ENCODE assay signal across 1 cellular context in the genomic region with DNA sequence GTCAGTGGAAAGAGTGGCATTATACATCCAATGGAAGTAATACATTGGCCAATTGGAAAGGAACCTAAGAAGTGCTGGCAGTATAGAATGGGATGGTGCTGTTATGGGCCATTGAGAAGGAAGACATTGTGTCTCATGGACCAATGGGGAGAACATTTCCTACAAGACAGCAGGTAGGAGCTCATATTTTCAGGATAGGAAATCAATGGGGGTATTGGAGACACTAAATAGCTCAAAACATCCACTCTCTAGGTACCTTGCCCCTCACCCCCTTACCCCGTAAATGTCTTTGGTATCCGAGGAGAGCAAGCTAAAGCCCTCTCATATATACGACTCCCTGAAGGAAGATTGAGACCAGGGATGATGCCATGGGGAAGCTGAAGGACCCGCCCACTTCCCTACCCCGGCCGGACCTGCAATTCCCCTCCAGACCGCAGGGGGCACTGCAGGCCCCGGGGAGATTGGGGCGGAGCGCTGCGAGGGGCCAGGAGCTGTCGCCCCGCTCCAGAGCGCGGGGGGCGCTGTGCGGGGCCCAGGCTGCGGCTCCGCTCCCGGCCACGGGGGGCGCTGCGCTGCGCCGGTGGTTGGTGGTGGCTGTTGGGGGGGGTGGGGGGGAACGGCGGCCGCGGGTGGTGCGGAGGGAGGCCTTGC.
A peak's percentile ranks its signal among the peaks of the same experiment; 100 is the strongest.
TF ChIP-seq lines count a peak whose summit lies in the region.

Gene KDM3B (plus strand): TSS at position 615 of the 651 bp plus-strand sequence. CDS start 111 bp downstream, outside the sequence.

TF ChIP-seq in HepG2, 621 proteins besides CTCF, POLR2A, EP300 and RAD21 (continued from another document):
- TF ChIP-seq POGK (CRISPR knock-in tag; conservative IDR thresholded peaks at IDR 0.05) (peak; percentile 91), MIER3 (CRISPR knock-in tag; IDR thresholded peaks at IDR 0.05; ENCODE audit: borderline replicate concordance) (0 out of 2 replicates have a peak, but pooled peaks have one; percentile 67), DRAP1 (CRISPR knock-in tag; IDR thresholded peaks at IDR 0.05) (no peak; the same call in 1 of the 2 replicates), ZNF34 (CRISPR knock-in tag; IDR thresholded peaks at IDR 0.05; ENCODE audit: borderline replicate concordance) (no peak), SP4 (CRISPR knock-in tag; IDR thresholded peaks at IDR 0.05) (peak; percentile 86), SAFB2 (CRISPR knock-in tag; IDR thresholded peaks at IDR 0.05; ENCODE audit: borderline replicate concordance, low read depth) (peak; percentile 52; the same call in 1 of the 2 replicates), REST (IDR thresholded peaks at IDR 0.05; ENCODE audit: borderline replicate concordance in 1 of 2, low read depth in 1 of 2, low read length in 2 of 2) (no peak), KDM2A (CRISPR knock-in tag; IDR thresholded peaks at IDR 0.05; ENCODE audit: borderline replicate concordance, low read depth) (peak; percentile 79), SALL2 (CRISPR knock-in tag; IDR thresholded peaks at IDR 0.05) (0 out of 2 replicates have a peak, but pooled peaks have one; percentile 29), ZGPAT (CRISPR knock-in tag; IDR thresholded peaks at IDR 0.05) (peak; percentile 84; the same call in 1 of the 2 replicates), ZNF784 (CRISPR knock-in tag; IDR thresholded peaks at IDR 0.05; ENCODE audit: borderline replicate concordance) (peak; percentile 85; the same call in 1 of the 2 replicates)
- TF ChIP-seq, protein P1, sequence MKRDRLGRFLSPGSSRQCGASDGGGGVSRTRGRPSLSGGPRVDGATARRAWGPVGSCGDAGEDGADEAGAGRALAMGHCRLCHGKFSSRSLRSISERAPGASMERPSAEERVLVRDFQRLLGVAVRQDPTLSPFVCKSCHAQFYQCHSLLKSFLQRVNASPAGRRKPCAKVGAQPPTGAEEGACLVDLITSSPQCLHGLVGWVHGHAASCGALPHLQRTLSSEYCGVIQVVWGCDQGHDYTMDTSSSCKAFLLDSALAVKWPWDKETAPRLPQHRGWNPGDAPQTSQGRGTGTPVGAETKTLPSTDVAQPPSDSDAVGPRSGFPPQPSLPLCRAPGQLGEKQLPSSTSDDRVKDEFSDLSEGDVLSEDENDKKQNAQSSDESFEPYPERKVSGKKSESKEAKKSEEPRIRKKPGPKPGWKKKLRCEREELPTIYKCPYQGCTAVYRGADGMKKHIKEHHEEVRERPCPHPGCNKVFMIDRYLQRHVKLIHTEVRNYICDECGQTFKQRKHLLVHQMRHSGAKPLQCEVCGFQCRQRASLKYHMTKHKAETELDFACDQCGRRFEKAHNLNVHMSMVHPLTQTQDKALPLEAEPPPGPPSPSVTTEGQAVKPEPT (CRISPR knock-in tag; IDR thresholded peaks at IDR 0.05; ENCODE audit: low read depth) = peak; percentile 54; the same call in 1 of the 2 replicates
- TF ChIP-seq, protein P2, sequence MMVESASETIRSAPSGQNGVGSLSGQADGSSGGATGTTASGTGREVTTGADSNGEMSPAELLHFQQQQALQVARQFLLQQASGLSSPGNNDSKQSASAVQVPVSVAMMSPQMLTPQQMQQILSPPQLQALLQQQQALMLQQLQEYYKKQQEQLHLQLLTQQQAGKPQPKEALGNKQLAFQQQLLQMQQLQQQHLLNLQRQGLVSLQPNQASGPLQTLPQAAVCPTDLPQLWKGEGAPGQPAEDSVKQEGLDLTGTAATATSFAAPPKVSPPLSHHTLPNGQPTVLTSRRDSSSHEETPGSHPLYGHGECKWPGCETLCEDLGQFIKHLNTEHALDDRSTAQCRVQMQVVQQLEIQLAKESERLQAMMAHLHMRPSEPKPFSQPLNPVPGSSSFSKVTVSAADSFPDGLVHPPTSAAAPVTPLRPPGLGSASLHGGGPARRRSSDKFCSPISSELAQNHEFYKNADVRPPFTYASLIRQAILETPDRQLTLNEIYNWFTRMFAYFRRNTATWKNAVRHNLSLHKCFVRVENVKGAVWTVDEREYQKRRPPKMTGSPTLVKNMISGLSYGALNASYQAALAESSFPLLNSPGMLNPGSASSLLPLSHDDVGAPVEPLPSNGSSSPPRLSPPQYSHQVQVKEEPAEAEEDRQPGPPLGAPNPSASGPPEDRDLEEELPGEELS (CRISPR knock-in tag; IDR thresholded peaks at IDR 0.05) = peak; percentile 33; the same call in 1 of the 2 replicates
